8 cellular contexts compared by ENCODE assay signal in the genomic region with DNA sequence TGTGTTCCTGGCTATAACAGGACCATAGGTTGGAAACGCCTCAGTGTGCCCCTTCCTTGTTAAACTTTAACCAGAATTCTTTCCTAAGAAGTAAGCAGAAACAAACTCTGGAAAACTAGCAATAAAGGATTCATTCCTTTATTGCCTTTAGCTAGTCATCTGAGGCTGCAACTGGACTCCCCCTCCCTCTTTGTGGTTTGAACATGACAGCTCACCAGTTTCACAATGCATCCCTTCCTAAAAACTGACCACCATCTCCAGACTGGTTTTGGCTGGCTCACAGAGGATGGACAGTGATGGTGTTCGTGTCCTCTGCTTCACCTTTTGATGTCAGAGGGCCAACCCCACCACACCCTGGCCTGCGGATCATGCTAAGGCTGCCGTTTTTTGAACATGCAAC. TPM values are rescaled to one million over a fixed set of nuclear protein-coding genes. Genes with fewer than 3 reads are reported as not detected.
A peak's percentile ranks its signal among the peaks of the same experiment; 100 is the strongest.
DNase-seq lines count a peak whose midpoint lies in the region; ATAC-seq and TF ChIP-seq lines count a peak whose summit lies in the region.

No MANE protein-coding gene starts in this region.

- peak; percentile 97 for ATAC-seq in left colon
- ATAC-seq in HG03097 (IDR thresholded peaks at IDR 0.05; ENCODE audit: low FRiP score, unreplicated experiment): no peak
- ATAC-seq in HG02840 (IDR thresholded peaks at IDR 0.05; ENCODE audit: low FRiP score, unreplicated experiment): no peak

- no peaks in the 10 kb centered on the region for H3K9me3 ChIP-seq in adipocyte (ENCODE audit: control insufficient read depth, low read length)

- in situ Hi-C loops in ACHN (cut with HindIII; ENCODE audit: low pct_ligation_motif_present, low pct_unique_long_range_greater_than_20kb, low sequenced_read_pairs): no loop called here

- no peak for TF ChIP-seq CTCF in HFF-Myc (IDR thresholded peaks at IDR 0.05; ENCODE audit: low read depth, low read length, missing control alignments)

- no peaks in the 10 kb centered on the region for H3K27me3 ChIP-seq in adipocyte (replicated peaks; ENCODE audit: control insufficient read depth, insufficient read depth, low read length)

- DNase-seq in ACHN (peak; percentile 89), HFF-Myc (ENCODE audit: extremely low read depth, low read depth) (peak; percentile 67), adipocyte (ENCODE audit: low read depth) (peak; percentile 69), left colon (peak; percentile 38 to 66), cerebellum (ENCODE audit: low spot score) (no peak), dermis blood vessel endothelial cell (no peak)

- peaks cover 21% of the 10 kb centered on the region for H3K4me1 ChIP-seq in adipocyte (ENCODE audit: control insufficient read depth, insufficient read depth, low read length)

- peak overlapping the region; percentile 66 for H3K9ac ChIP-seq in adipocyte (ENCODE audit: low read length)

- intact Hi-C loops in left colon (cut with DNase I, micrococcal nuclease): no loop called here

- H3K4me3 ChIP-seq in HFF-Myc (replicated peaks; ENCODE audit: low read depth, low read length) (no peak overlapping the region), adipocyte (ENCODE audit: low read length) (peak overlapping the region; percentile 9)

- H3K36me3 ChIP-seq in adipocyte (ENCODE audit: control insufficient read depth, insufficient read depth, low read length, severe bottlenecking): no peaks in the 10 kb centered on the region

RNA-seq across cellular contexts. Expression of a gene that starts 27.9 kb away (rescaled TPM):
- total RNA-seq in left colon (10 to 100 TPM; 43.0 to 57.6 TPM), cerebellum (12.1 TPM), dermis blood vessel endothelial cell (632 and 715 TPM in 2 replicates)

Comparison
In these comparisons a context has a peak if more than half of its experiments do, and no peak if none do; other contexts are left out.
1. DNase-seq: peak in ACHN (single experiment), HFF-Myc (single experiment), adipocyte (single experiment) and left colon (2 of 2); none in cerebellum (single experiment) and dermis blood vessel endothelial cell (single experiment).
2. RNA of a gene that starts 27.9 kb away (total RNA-seq): 632 to 715 TPM in dermis blood vessel endothelial cell; 43.0 to 57.6 TPM in left colon and 12.1 TPM in cerebellum (single experiment); every median in the first group is over 10 times any median in the second.